ENCODE assay signal across 1 cellular context in the genomic region with DNA sequence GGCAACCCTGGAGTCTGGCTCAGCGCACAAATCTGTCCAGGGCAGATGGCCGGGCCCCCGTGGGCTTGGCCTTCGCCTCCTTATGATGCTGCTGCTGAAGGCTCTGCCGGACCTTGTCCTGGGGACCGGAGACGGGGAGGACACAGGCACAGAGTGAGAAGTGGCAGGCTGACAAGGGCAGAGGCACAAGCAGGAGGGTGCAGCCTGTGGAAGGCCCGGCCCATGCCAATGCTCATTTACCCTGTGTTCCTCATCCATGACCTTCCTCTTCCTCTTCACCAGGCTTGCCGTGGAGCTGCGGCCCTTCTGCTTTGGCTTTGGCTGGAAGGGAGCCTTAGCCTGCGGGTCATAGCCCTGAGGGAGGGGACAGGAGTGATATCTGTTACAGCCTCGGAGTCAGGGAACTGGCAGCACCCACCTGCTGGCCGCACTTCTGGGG.
A peak's percentile ranks its signal among the peaks of the same experiment; 100 is the strongest.
TF ChIP-seq lines count a peak whose summit lies in the region.

No MANE protein-coding gene starts in this region.

TF ChIP-seq in K562, 482 proteins besides CTCF, POLR2A, EP300 and RAD21:
- peak; percentile 65 for TF ChIP-seq POLR2G (IDR thresholded peaks at IDR 0.05; ENCODE audit: low read depth, low read length)
- TF ChIP-seq NR2C2 (CRISPR knock-in tag; IDR thresholded peaks at IDR 0.05): peak; percentile 36; the same call in 1 of the 2 replicates
- no peak for TF ChIP-seq NR2C2 (tag; IDR thresholded peaks at IDR 0.05)
- TF ChIP-seq KDM5B (IDR thresholded peaks at IDR 0.05; ENCODE audit: insufficient replicate concordance, low read depth, low read length): peak; percentile 3
- peak; percentile 61; the same call in 1 of the 2 replicates for TF ChIP-seq RBFOX2 (IDR thresholded peaks at IDR 0.05; ENCODE audit: low read depth, low read length)
- TF ChIP-seq FOXK1 (CRISPR knock-in tag; IDR thresholded peaks at IDR 0.05; ENCODE audit: borderline replicate concordance): no peak
TF ChIP-seq in K562: peak in this region for 4.
